In the genomic region with DNA sequence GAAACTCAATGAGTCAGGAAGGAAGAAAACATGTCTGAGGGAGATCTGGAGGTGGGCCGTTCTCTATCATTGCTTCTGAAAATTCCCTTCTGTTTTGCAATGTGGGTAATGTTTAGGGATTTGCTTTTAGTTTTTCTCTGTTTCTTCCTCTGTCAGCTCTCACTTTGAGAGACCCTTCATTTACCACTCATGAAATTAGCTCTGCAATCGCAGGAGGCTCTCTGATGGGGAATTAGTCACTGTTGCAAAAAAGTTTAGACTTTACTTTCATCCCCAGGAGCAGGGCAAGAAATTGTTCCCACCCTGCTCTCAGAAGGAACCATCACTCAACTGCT, we compare ENCODE assay signal across 14 cellular contexts.
DNase-seq lines count a peak whose midpoint lies in the region; ATAC-seq and TF ChIP-seq lines count a peak whose summit lies in the region.
"Had no signal": no experiment of that assay in that cellular context is flagged by ENCODE, and none has a peak within 500 bp of the region (broad histone marks: within the 10 kb centered on the region; RNA-seq: fewer than 3 reads in every experiment).

No MANE protein-coding gene starts in this region.

- H3K36me3 ChIP-seq in gastroesophageal sphincter (no peaks in the 10 kb centered on the region), rectal smooth muscle tissue (ENCODE audit: control insufficient read depth, insufficient read depth, low read length) (no peaks in the 10 kb centered on the region), ovary (no peaks in the 10 kb centered on the region)
- H3K36me3 ChIP-seq in CD4-positive, alpha-beta memory T cell (ENCODE audit: insufficient read depth, low read length): no peaks in the 10 kb centered on the region

- H3K27ac Mint-ChIP-seq in CD4-positive, alpha-beta memory T cell: no peak overlapping the region

- ATAC-seq in gastroesophageal sphincter: no peak

- no peak for DNase-seq in AG04450 (ENCODE audit: low read depth, low spot score)
- no peak for DNase-seq in ovary
- no peak for DNase-seq in stimulated activated CD4-positive, alpha-beta T cell treated with anti-CD3 and anti-CD28 coated beads, Interleukin-4, amount 100 ng/mL, for 4 hours
- no peak for DNase-seq in CD4-positive, alpha-beta memory T cell
- DNase-seq in posterior cingulate gyrus: no peak
- DNase-seq: activated CD8-positive, alpha-beta memory T cell treated with anti-CD3 and anti-CD28 coated beads for 24 hours; activated effector memory CD4-positive, alpha-beta T cell treated with anti-CD3 and anti-CD28 coated beads, Interleukin-2, amount 50 U/mL, for 16 hours; KBM-7; kidney glomerular epithelial cell; stimulated activated naive CD4-positive, alpha-beta T cell treated with Interleukin-2 at 50 U/mL for 16 hours had no signal

- peaks cover 2 to 9% (median 6%) of the 10 kb centered on the region in 4 donors for H3K4me1 Mint-ChIP-seq in CD4-positive, alpha-beta memory T cell

- H3K9me3 ChIP-seq in AG04450 (ENCODE audit: control insufficient read depth, insufficient read depth, low read length): peaks cover 8% of the 10 kb centered on the region; the same call in 1 of the 2 replicates
- no peaks in the 10 kb centered on the region for H3K9me3 ChIP-seq in gastroesophageal sphincter
- H3K9me3 ChIP-seq in ovary: no peaks in the 10 kb centered on the region
- no peaks in the 10 kb centered on the region for H3K9me3 ChIP-seq in CD4-positive, alpha-beta memory T cell (ENCODE audit: control insufficient read depth in 1 of 2, low read length in 2 of 2)

- no peak for TF ChIP-seq CTCF in AG04450 (IDR thresholded peaks at IDR 0.05; ENCODE audit: low read depth, low read length)
- TF ChIP-seq CTCF in VCaP (conservative IDR thresholded peaks at IDR 0.05): no peak
- TF ChIP-seq CTCF in gastroesophageal sphincter (IDR thresholded peaks at IDR 0.05): no peak
- no peak for TF ChIP-seq CTCF in ovary (IDR thresholded peaks at IDR 0.05)

- no peaks in the 10 kb centered on the region for H3K27me3 Mint-ChIP-seq in CD4-positive, alpha-beta memory T cell

- no peak for TF ChIP-seq EP300 in gastroesophageal sphincter (IDR thresholded peaks at IDR 0.05)
- no peak for TF ChIP-seq EP300 in ovary (IDR thresholded peaks at IDR 0.05)

- CTCF ChIA-PET in AG04450 (lab: Charles Lee): interaction anchor here (4.3 kb wide), 1 partner anchor 180 kb away, joined by 28 read pairs; no protein-coding TSS in a partner anchor
- CTCF ChIA-PET in CD4-positive, alpha-beta memory T cell (lab: Charles Lee; ENCODE audit: partially characterized antibody): no interaction called here

- POLR2A ChIA-PET in AG04450 (lab: Yijun Ruan, JAX): interaction anchor here (1.2 kb wide), 1 partner anchor 13 kb away, joined by 5 read pairs; no protein-coding TSS in a partner anchor
- POLR2A ChIA-PET in CD4-positive, alpha-beta memory T cell (lab: Charles Lee; ENCODE audit: partially characterized antibody): no interaction called here

- intact Hi-C loops in ovary (cut with DNase I) (loop anchor here in 2 of 4 donors (10.0 kb wide), 2 partner anchors 82 to 132 kb away; partner anchors contain the start of gene MAP4K3 (in 1 of the 2)), posterior cingulate gyrus (cut with DNase I) (loop anchor here (2.0 to 10.0 kb wide), 2 partner anchors 180 to 208 kb away; no protein-coding TSS in a partner anchor)
- intact Hi-C loops in CD4-positive, alpha-beta memory T cell (cut with micrococcal nuclease): no loop called here

- H3K9me3 Mint-ChIP-seq in CD4-positive, alpha-beta memory T cell: peaks cover 0 to 3% (median under 1%) of the 10 kb centered on the region in 8 donors

- peaks cover 0 to under 1% of the 10 kb centered on the region in 2 donors for H3K36me3 Mint-ChIP-seq in CD4-positive, alpha-beta memory T cell

- no peak overlapping the region for H3K4me3 Mint-ChIP-seq in CD4-positive, alpha-beta memory T cell

- H3K9ac ChIP-seq in rectal smooth muscle tissue (ENCODE audit: low read length): no peak overlapping the region

- 23 to 56% methylated on average over 2 of the region's 2 CpGs for WGBS in gastroesophageal sphincter (ENCODE audit: low coverage in 1 of 2), 2 donors
- 52 to 54% (median 53%) methylated on average over 2 of the region's 2 CpGs for WGBS in ovary, 3 donors

- no peaks in the 10 kb centered on the region for H3K27me3 ChIP-seq in AG04450 (ENCODE audit: control insufficient read depth, insufficient read depth, low read length)
- no peaks in the 10 kb centered on the region for H3K27me3 ChIP-seq in gastroesophageal sphincter
- H3K27me3 ChIP-seq in rectal smooth muscle tissue (ENCODE audit: control insufficient read depth, insufficient read depth, low read length): no peaks in the 10 kb centered on the region
- no peaks in the 10 kb centered on the region for H3K27me3 ChIP-seq in ovary
- H3K27me3 ChIP-seq in CD4-positive, alpha-beta memory T cell (ENCODE audit: insufficient read depth, low read length): no peaks in the 10 kb centered on the region
- H3K27me3 ChIP-seq: body of pancreas had no signal

- no peak for TF ChIP-seq POLR2A in gastroesophageal sphincter (IDR thresholded peaks at IDR 0.05)
- no peak for TF ChIP-seq POLR2A in ovary (IDR thresholded peaks at IDR 0.05)

- peaks cover 10 to 42% (median 34%) of the 10 kb centered on the region in 3 donors for H3K4me1 ChIP-seq in gastroesophageal sphincter
- peaks cover 37% of the 10 kb centered on the region for H3K4me1 ChIP-seq in rectal smooth muscle tissue (ENCODE audit: control insufficient read depth, insufficient read depth, low read length)
- peaks cover 4% of the 10 kb centered on the region for H3K4me1 ChIP-seq in ovary (ENCODE audit: insufficient read depth)
- no peaks in the 10 kb centered on the region for H3K4me1 ChIP-seq in CD4-positive, alpha-beta memory T cell (ENCODE audit: insufficient read depth, low read length)

- H3K27ac ChIP-seq in AG04450 (ENCODE audit: low read depth, low read length) (peak overlapping the region; percentile 63), VCaP (peak overlapping the region; percentile 37; the same call in 1 of the 2 replicates), gastroesophageal sphincter (peak overlapping the region; percentile 13 to 69 (median 60)), rectal smooth muscle tissue (ENCODE audit: low read depth, low read length) (peak overlapping the region; percentile 87), ovary (no peak overlapping the region)
- no peak overlapping the region for H3K27ac ChIP-seq in CD4-positive, alpha-beta memory T cell (ENCODE audit: low read depth, low read length)

- H3K4me3 ChIP-seq in AG04450 (ENCODE audit: low read depth, low read length) (no peak overlapping the region), gastroesophageal sphincter (no peak overlapping the region), rectal smooth muscle tissue (ENCODE audit: low read length) (no peak overlapping the region), ovary (no peak overlapping the region)
- H3K4me3 ChIP-seq in CD4-positive, alpha-beta memory T cell (ENCODE audit: low read length in 2 of 2): no peak overlapping the region
- H3K4me3 ChIP-seq: body of pancreas had no signal

Comparison
In these comparisons a context has a peak if more than half of its experiments do, and no peak if none do; other contexts are left out.
1. H3K27ac ChIP-seq: peak in AG04450 (single experiment), VCaP (single experiment), gastroesophageal sphincter (4 of 4) and rectal smooth muscle tissue (single experiment); none in ovary (0 of 2) and CD4-positive, alpha-beta memory T cell (single experiment).